8 cellular contexts compared by ENCODE assay signal in genomic region chr2:160408575-160409291, GRCh38.
DNase-seq lines count a peak whose midpoint lies in the region; ATAC-seq and TF ChIP-seq lines count a peak whose summit lies in the region.

No MANE protein-coding gene starts in this region.

- peak overlapping the region; percentile 74 for H3K4me2 ChIP-seq in Loucy (ENCODE audit: low read depth, low read length, poor library complexity, severe bottlenecking)

- H3K27me3 Mint-ChIP-seq in naive thymus-derived CD4-positive, alpha-beta T cell = peaks cover 0 to 4% (median 0%) of the 10 kb centered on the region in 5 donors

- H3K9me3 Mint-ChIP-seq in naive thymus-derived CD4-positive, alpha-beta T cell = peaks cover 0 to 6% (median 0%) of the 10 kb centered on the region in 11 donors

- 0 out of 2 replicates have a peak, but pooled peaks cover 6% of the 10 kb centered on the region for H3F3A ChIP-seq in Loucy (ENCODE audit: low read depth)

- H3K9ac ChIP-seq in Loucy (ENCODE audit: low read depth, low read length, poor library complexity, severe bottlenecking) = peak overlapping the region; percentile 66

- no peaks in the 10 kb centered on the region for H3K27me3 ChIP-seq in Loucy (ENCODE audit: insufficient read depth, low read length, poor library complexity, severe bottlenecking)
- no peaks in the 10 kb centered on the region for H3K27me3 ChIP-seq in effector memory CD4-positive, alpha-beta T cell (replicated peaks; ENCODE audit: control insufficient read depth, insufficient read depth, low read length, poor library complexity, severe bottlenecking)
- H3K27me3 ChIP-seq in naive thymus-derived CD4-positive, alpha-beta T cell (ENCODE audit: control insufficient read depth in 2 of 2, insufficient read depth in 2 of 2, low read length in 2 of 2) = no peaks in the 10 kb centered on the region

- peak; percentile 30 for TF ChIP-seq CTCF in AG10803 (conservative IDR thresholded peaks at IDR 0.05; ENCODE audit: low read length)
- no peak for TF ChIP-seq CTCF in Loucy (conservative IDR thresholded peaks at IDR 0.05; ENCODE audit: low read length)

- ATAC-seq in naive thymus-derived CD4-positive, alpha-beta T cell = no peak
- no peak for ATAC-seq in GM19463 (IDR thresholded peaks at IDR 0.05; ENCODE audit: unreplicated experiment)

- H2AFZ ChIP-seq in Loucy (ENCODE audit: low read length) = no peak overlapping the region

- CTCF ChIA-PET in naive thymus-derived CD4-positive, alpha-beta T cell (lab: Charles Lee) = interaction anchor here (0.6 to 1.0 kb wide), 2 partner anchors 20 to 76 kb away, joined by 3 to 4 read pairs; no protein-coding TSS in a partner anchor

- DNase-seq in AG10803 (ENCODE audit: low read depth) = no peak
- DNase-seq in effector memory CD4-positive, alpha-beta T cell = no peak
- DNase-seq in naive thymus-derived CD4-positive, alpha-beta T cell = no peak
- DNase-seq in ureter (ENCODE audit: low spot score) = no peak
- no peak for DNase-seq in NCI-H774 (lab: John Stamatoyannopoulos, UW)
- no peak for DNase-seq in cerebellum (ENCODE audit: low spot score)

- peaks cover 0 to 17% (median 0%) of the 10 kb centered on the region in 5 donors for H3K36me3 Mint-ChIP-seq in naive thymus-derived CD4-positive, alpha-beta T cell

- peaks cover 83% of the 10 kb centered on the region for H3K4me1 ChIP-seq in Loucy (ENCODE audit: insufficient read depth, low read length, poor library complexity, severe bottlenecking)
- peaks cover 48% of the 10 kb centered on the region for H3K4me1 ChIP-seq in effector memory CD4-positive, alpha-beta T cell (ENCODE audit: control insufficient read depth, insufficient read depth, low read length, poor library complexity, severe bottlenecking)
- peaks cover 51 to 59% of the 10 kb centered on the region in 2 donors for H3K4me1 ChIP-seq in naive thymus-derived CD4-positive, alpha-beta T cell (ENCODE audit: control insufficient read depth in 2 of 2, insufficient read depth in 2 of 2, low read length in 2 of 2)

- no peaks in the 10 kb centered on the region for H3K36me3 ChIP-seq in Loucy (ENCODE audit: insufficient read depth, low read length)
- H3K36me3 ChIP-seq in effector memory CD4-positive, alpha-beta T cell (ENCODE audit: control insufficient read depth, insufficient read depth, low read length) = no peaks in the 10 kb centered on the region
- no peaks in the 10 kb centered on the region for H3K36me3 ChIP-seq in naive thymus-derived CD4-positive, alpha-beta T cell (ENCODE audit: control insufficient read depth in 2 of 3, insufficient read depth in 3 of 3, low read length in 3 of 3)

- intact Hi-C loops in naive thymus-derived CD4-positive, alpha-beta T cell (cut with micrococcal nuclease) = loop anchor here (5.0 kb wide), 7 partner anchors 64 to 899 kb away; partner anchors contain the start of genes MARCHF7 (in 1 of the 2), PSMD14 (in 1 of the 2) and TANK (in 1 of the 2)

- peaks cover 16% of the 10 kb centered on the region for H4K20me1 ChIP-seq in Loucy (ENCODE audit: insufficient read depth, low read length, poor library complexity, severe bottlenecking)

- H3K9me3 ChIP-seq in Loucy (ENCODE audit: insufficient read depth, low read depth, low read length) = no peaks in the 10 kb centered on the region
- no peaks in the 10 kb centered on the region for H3K9me3 ChIP-seq in effector memory CD4-positive, alpha-beta T cell (ENCODE audit: control insufficient read depth, low read length)
- H3K9me3 ChIP-seq in naive thymus-derived CD4-positive, alpha-beta T cell (ENCODE audit: control insufficient read depth in 2 of 3, low read length in 3 of 3) = no peaks in the 10 kb centered on the region

- H3K79me2 ChIP-seq in Loucy (ENCODE audit: insufficient read depth, low read length) = peaks cover 64% of the 10 kb centered on the region

- H3K4me3 ChIP-seq in AG10803 (ENCODE audit: low read length) (peak overlapping the region; percentile 56), Loucy (ENCODE audit: low read length, poor library complexity, severe bottlenecking) (peak overlapping the region; percentile 69)
- peak overlapping the region; percentile 44 for H3K4me3 ChIP-seq in effector memory CD4-positive, alpha-beta T cell (ENCODE audit: insufficient read depth, low read depth, low read length, poor library complexity, severe bottlenecking)
- H3K4me3 ChIP-seq in naive thymus-derived CD4-positive, alpha-beta T cell (ENCODE audit: low read length) = no peak overlapping the region

- H3K4me3 Mint-ChIP-seq in naive thymus-derived CD4-positive, alpha-beta T cell = peak overlapping the region; percentile 79 to 99 (median 90)

- peak overlapping the region; percentile 86 to 96 (median 94) for H3K27ac Mint-ChIP-seq in naive thymus-derived CD4-positive, alpha-beta T cell

- H3K4me1 Mint-ChIP-seq in naive thymus-derived CD4-positive, alpha-beta T cell = peaks cover 55 to 84% (median 77%) of the 10 kb centered on the region in 7 donors

- H3K9me2 ChIP-seq in Loucy (replicated peaks; ENCODE audit: low read depth, low read length) = no peaks in the 10 kb centered on the region

- POLR2A ChIA-PET in naive thymus-derived CD4-positive, alpha-beta T cell (lab: Charles Lee) = interaction anchor here (0.6 to 5.9 kb wide), 6 partner anchors 11 to 83 kb away, joined by 3 to 57 read pairs (median 4); no protein-coding TSS in a partner anchor

- H3K27ac ChIP-seq in effector memory CD4-positive, alpha-beta T cell (ENCODE audit: insufficient read depth, low read length, poor library complexity, severe bottlenecking) = peak overlapping the region; percentile 98
- peak overlapping the region; percentile 64 for H3K27ac ChIP-seq in naive thymus-derived CD4-positive, alpha-beta T cell (ENCODE audit: low read depth, low read length)
